ENCODE assay signal across 1 cellular context in the genomic region with DNA sequence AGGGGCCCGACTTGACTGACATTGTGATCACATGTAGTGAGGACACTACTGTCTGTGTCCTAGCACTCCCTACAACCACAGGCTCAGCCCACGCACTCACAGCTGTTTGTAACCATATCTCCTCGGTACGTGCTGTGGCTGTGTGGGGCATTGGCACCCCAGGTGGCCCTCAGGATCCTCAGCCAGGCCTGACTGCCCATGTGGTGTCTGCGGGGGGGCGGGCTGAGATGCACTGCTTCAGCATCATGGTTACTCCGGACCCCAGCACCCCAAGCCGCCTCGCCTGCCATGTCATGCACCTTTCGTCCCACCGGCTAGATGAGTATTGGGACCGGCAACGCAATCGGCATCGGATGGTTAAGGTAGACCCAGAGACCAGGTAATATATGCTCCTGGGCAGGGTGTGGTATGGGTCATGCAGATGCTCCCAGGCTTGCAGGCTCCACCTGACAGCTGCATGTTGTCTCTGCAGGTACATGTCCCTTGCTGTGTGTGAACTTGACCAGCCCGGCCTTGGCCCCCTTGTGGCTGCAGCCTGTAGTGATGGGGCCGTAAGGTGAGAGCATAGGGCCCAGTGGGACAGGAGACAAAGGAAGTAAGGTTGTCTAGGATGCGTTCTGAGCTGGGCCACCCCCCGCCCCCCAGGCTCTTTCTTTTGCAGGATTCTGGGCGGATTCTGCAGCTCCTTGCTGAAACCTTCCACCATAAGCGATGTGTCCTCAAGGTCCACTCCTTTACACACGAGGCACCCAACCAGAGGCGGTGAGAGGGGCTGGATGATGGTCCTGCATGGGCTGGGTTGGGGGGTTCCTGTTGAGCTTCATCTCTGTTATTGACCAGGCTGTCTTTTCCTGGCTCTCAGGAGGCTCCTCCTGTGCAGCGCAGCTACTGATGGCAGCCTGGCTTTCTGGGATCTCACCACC.
TF ChIP-seq lines count a peak whose summit lies in the region.

No MANE protein-coding gene starts in this region.

TF ChIP-seq in HepG2, 621 proteins besides CTCF, POLR2A, EP300 and RAD21 (continued from another document):
- TF ChIP-seq, protein P1, sequence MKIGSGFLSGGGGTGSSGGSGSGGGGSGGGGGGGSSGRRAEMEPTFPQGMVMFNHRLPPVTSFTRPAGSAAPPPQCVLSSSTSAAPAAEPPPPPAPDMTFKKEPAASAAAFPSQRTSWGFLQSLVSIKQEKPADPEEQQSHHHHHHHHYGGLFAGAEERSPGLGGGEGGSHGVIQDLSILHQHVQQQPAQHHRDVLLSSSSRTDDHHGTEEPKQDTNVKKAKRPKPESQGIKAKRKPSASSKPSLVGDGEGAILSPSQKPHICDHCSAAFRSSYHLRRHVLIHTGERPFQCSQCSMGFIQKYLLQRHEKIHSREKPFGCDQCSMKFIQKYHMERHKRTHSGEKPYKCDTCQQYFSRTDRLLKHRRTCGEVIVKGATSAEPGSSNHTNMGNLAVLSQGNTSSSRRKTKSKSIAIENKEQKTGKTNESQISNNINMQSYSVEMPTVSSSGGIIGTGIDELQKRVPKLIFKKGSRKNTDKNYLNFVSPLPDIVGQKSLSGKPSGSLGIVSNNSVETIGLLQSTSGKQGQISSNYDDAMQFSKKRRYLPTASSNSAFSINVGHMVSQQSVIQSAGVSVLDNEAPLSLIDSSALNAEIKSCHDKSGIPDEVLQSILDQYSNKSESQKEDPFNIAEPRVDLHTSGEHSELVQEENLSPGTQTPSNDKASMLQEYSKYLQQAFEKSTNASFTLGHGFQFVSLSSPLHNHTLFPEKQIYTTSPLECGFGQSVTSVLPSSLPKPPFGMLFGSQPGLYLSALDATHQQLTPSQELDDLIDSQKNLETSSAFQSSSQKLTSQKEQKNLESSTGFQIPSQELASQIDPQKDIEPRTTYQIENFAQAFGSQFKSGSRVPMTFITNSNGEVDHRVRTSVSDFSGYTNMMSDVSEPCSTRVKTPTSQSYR (CRISPR knock-in tag; IDR thresholded peaks at IDR 0.05; ENCODE audit: borderline replicate concordance) = no peak
- no peak for TF ChIP-seq ZNF616 (CRISPR knock-in tag; IDR thresholded peaks at IDR 0.05; ENCODE audit: low read depth)
- no peak for TF ChIP-seq FIP1L1 (IDR thresholded peaks at IDR 0.05; ENCODE audit: borderline replicate concordance, insufficient read depth, low read depth, low read length)
- TF ChIP-seq, protein P2, sequence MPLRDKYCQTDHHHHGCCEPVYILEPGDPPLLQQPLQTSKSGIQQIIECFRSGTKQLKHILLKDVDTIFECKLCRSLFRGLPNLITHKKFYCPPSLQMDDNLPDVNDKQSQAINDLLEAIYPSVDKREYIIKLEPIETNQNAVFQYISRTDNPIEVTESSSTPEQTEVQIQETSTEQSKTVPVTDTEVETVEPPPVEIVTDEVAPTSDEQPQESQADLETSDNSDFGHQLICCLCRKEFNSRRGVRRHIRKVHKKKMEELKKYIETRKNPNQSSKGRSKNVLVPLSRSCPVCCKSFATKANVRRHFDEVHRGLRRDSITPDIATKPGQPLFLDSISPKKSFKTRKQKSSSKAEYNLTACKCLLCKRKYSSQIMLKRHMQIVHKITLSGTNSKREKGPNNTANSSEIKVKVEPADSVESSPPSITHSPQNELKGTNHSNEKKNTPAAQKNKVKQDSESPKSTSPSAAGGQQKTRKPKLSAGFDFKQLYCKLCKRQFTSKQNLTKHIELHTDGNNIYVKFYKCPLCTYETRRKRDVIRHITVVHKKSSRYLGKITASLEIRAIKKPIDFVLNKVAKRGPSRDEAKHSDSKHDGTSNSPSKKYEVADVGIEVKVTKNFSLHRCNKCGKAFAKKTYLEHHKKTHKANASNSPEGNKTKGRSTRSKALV (CRISPR knock-in tag; IDR thresholded peaks at IDR 0.05) = no peak
- TF ChIP-seq ZNF768 (CRISPR knock-in tag; IDR thresholded peaks at IDR 0.05) = peak; percentile 62
- TF ChIP-seq ZNF501 (CRISPR knock-in tag; IDR thresholded peaks at IDR 0.05) = no peak
- TF ChIP-seq ZNF326 (CRISPR knock-in tag; IDR thresholded peaks at IDR 0.05; ENCODE audit: borderline replicate concordance) = no peak
- no peak for TF ChIP-seq HIVEP1 (CRISPR knock-in tag; IDR thresholded peaks at IDR 0.05)
- TF ChIP-seq SOX13 (IDR thresholded peaks at IDR 0.05) = no peak
- no peak for TF ChIP-seq SOX13 (CRISPR knock-in tag; conservative IDR thresholded peaks at IDR 0.05 in 1 of 2, IDR thresholded peaks at IDR 0.05 in 1 of 2)
- TF ChIP-seq, protein P3, sequence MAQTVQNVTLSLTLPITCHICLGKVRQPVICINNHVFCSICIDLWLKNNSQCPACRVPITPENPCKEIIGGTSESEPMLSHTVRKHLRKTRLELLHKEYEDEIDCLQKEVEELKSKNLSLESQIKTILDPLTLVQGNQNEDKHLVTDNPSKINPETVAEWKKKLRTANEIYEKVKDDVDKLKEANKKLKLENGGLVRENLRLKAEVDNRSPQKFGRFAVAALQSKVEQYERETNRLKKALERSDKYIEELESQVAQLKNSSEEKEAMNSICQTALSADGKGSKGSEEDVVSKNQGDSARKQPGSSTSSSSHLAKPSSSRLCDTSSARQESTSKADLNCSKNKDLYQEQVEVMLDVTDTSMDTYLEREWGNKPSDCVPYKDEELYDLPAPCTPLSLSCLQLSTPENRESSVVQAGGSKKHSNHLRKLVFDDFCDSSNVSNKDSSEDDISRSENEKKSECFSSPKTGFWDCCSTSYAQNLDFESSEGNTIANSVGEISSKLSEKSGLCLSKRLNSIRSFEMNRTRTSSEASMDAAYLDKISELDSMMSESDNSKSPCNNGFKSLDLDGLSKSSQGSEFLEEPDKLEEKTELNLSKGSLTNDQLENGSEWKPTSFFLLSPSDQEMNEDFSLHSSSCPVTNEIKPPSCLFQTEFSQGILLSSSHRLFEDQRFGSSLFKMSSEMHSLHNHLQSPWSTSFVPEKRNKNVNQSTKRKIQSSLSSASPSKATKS (CRISPR knock-in tag; IDR thresholded peaks at IDR 0.05) = no peak
